8 cellular contexts compared by ENCODE assay signal in the genomic region with DNA sequence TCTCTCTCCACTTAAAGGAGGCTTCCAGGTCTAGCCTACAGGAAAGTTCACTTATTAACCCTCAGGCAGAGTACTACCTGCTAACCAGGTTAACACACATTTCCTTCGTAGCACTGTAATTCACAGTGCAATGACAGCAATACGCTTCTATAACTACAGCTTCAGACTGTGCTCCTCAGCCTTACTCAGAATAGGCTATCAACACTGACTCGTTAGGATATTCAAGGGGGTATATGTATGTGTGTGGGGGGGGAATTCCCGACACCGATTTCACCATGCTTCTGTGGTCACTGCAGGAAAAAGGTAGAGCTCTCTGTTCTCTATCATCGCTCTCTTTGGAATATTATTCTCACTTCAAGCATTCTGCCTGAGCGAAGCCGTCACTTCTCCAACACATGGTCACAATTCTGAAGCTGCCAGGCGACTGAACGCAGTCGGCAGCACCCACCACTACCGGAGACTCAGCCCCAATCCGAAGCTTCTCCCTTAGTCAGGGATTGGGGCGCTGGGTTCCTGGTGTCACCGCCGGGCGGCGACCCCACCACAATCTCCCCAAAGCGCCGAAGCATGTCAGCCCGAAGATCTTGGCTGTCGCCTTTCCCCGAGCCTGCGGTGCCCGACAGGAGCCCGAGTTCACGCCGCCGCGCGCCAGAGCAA. TPM values are rescaled to one million over a fixed set of nuclear protein-coding genes. Genes with fewer than 3 reads are reported as not detected.
DNase-seq lines count a peak whose midpoint lies in the region; ATAC-seq and TF ChIP-seq lines count a peak whose summit lies in the region.

No MANE protein-coding gene starts in this region.

- H4K20me1 ChIP-seq in osteoblast (ENCODE audit: insufficient read depth, low read length): peaks cover 16% of the 10 kb centered on the region

- peak overlapping the region; percentile 88 for H3K4me2 ChIP-seq in osteoblast (ENCODE audit: insufficient read depth, low read length)

- ATAC-seq in GM18868 (IDR thresholded peaks at IDR 0.05; ENCODE audit: unreplicated experiment) (peak; percentile 19), HG03039 (IDR thresholded peaks at IDR 0.05; ENCODE audit: unreplicated experiment) (peak; percentile 5), GM18867 (IDR thresholded peaks at IDR 0.05; ENCODE audit: unreplicated experiment) (no peak)

- H3K36me3 ChIP-seq in osteoblast (ENCODE audit: insufficient read depth, low read length): peaks cover 22% of the 10 kb centered on the region

- DNase-seq in epithelial cell of prostate (ENCODE audit: low read depth, low spot score) (no peak), osteoblast (ENCODE audit: insufficient read length, low spot score, missing footprints) (peak; percentile 78), NOMO-1 treated with dmso at 0.1 percent for 144 hours (lab: John Stamatoyannopoulos, UW; ENCODE audit: unreplicated experiment) (no peak)
- DNase-seq in activated CD8-positive, alpha-beta memory T cell treated with anti-CD3 and anti-CD28 coated beads, Interleukin-2, amount 50 U/mL, for 48 hours: no peak

- H3K79me2 ChIP-seq in osteoblast (ENCODE audit: insufficient read depth, low read length): peaks cover 61% of the 10 kb centered on the region

- H3K4me3 ChIP-seq in osteoblast (ENCODE audit: insufficient read depth, low read length): peak overlapping the region; percentile 94

- H2AFZ ChIP-seq in osteoblast (ENCODE audit: low read length): peak overlapping the region; percentile 97

- peaks cover 16% of the 10 kb centered on the region for H3K4me1 ChIP-seq in osteoblast (ENCODE audit: insufficient read depth, low read length)

- H3K27me3 ChIP-seq in osteoblast (ENCODE audit: insufficient read depth, low read length): no peaks in the 10 kb centered on the region

- H3K27ac ChIP-seq in VCaP (peak overlapping the region; percentile 97), epithelial cell of prostate (peak overlapping the region; percentile 89), osteoblast (ENCODE audit: low read depth, low read length) (peak overlapping the region; percentile 100)

- TF ChIP-seq CTCF in VCaP (conservative IDR thresholded peaks at IDR 0.05) (no peak), osteoblast (IDR thresholded peaks at IDR 0.05; ENCODE audit: extremely low read depth, low read depth, low read length) (no peak)

- no peaks in the 10 kb centered on the region for H3K9me3 ChIP-seq in osteoblast (ENCODE audit: low read depth, low read length)

RNA-seq across cellular contexts. Expression of a gene that starts 0.6 kb away (rescaled TPM):
- total RNA-seq in osteoblast: 9.0 and 12.1 TPM in 2 replicates

RNA-seq across cellular contexts. Expression of a gene that starts 0.9 kb away (rescaled TPM):
- 43.6 and 45.6 TPM in 2 replicates for total RNA-seq in osteoblast

RNA-seq across cellular contexts. Expression of a gene that starts 10.2 kb away (rescaled TPM):
- total RNA-seq in osteoblast: 8.7 and 9.4 TPM in 2 replicates

RNA-seq across cellular contexts. Expression of a gene that starts 28.4 kb away (rescaled TPM):
- total RNA-seq in osteoblast: 4.7 and 7.1 TPM in 2 replicates

RNA-seq across cellular contexts. Expression of a gene that starts 55.3 kb away (rescaled TPM):
- 26.4 and 26.5 TPM in 2 replicates for total RNA-seq in osteoblast
